In the genomic region with DNA sequence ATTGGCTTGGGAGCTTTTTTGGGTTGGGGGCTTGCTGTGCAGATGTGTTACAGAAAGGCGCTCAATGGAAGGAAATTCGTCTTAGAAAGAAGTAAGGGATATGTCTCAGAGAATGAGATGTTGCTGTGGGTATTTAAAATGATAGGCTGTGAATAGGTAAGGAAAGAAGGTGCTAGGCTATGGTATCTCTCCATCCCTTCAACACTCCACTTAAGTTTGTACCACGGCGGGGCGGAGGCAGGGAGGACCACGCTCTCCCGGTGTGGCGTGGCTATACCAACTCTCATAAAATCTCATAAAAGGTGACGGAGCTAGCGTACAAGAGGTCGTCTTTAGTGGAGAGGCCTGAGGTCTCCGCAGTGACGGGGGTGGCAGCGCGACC, we compare ENCODE assay signal across 8 cellular contexts. TPM values are rescaled to one million over a fixed set of nuclear protein-coding genes. Genes with fewer than 3 reads are reported as not detected.
DNase-seq lines count a peak whose midpoint lies in the region; ATAC-seq and TF ChIP-seq lines count a peak whose summit lies in the region.

No MANE protein-coding gene starts in this region.

- H3K27ac ChIP-seq in 22Rv1 (peak overlapping the region; percentile 61), brain microvascular endothelial cell (peak overlapping the region; percentile 51), aorta (ENCODE audit: low read depth in 1 of 2, low read length in 2 of 2) (peak overlapping the region in 1 of 2 donors; percentile 52)

- H3K36me3 Mint-ChIP-seq in memory B cell = peaks cover 8% of the 10 kb centered on the region

- peaks cover 3% of the 10 kb centered on the region for H3K27me3 Mint-ChIP-seq in memory B cell

- intact Hi-C loops in aorta (cut with DNase I) = loop anchor here in 1 of 2 donors (5.0 kb wide), 1 partner anchor 33 kb away; the partner anchor contains the start of gene ANGEL2

- H3K4me3 Mint-ChIP-seq in memory B cell = peak overlapping the region; percentile 96

- ATAC-seq in GM19025 (IDR thresholded peaks at IDR 0.05; ENCODE audit: low read depth, unreplicated experiment) (peak; percentile 28), HG03460 (IDR thresholded peaks at IDR 0.05; ENCODE audit: unreplicated experiment) (peak; percentile 29), memory B cell (ENCODE audit: low read depth) (peak; percentile 35), aorta (ENCODE audit: low FRiP score) (peak; percentile 70)

- no peak for DNase-seq in brain microvascular endothelial cell
- DNase-seq in memory B cell (ENCODE audit: low spot score in 2 of 2) = no peak
- DNase-seq in aorta = no peak
- DNase-seq in NCI-H524 treated with DMSO at 0.1 percent for 48 hours (lab: John Stamatoyannopoulos, UW) = no peak
- DNase-seq in C1 segment of cervical spinal cord (lab: John Stamatoyannopoulos, UW) = no peak

- peak overlapping the region; percentile 88 for H3K27ac Mint-ChIP-seq in memory B cell

- WGBS in aorta, 2 donors = 20 to 26% methylated on average over 15 of the region's 15 CpGs

- H3K9me3 ChIP-seq in aorta (ENCODE audit: control insufficient read depth, low read length) = no peaks in the 10 kb centered on the region

- no peaks in the 10 kb centered on the region for H3K36me3 ChIP-seq in brain microvascular endothelial cell (replicated peaks)
- H3K36me3 ChIP-seq in aorta (ENCODE audit: control insufficient read depth in 1 of 2, insufficient read depth in 2 of 2, low read length in 1 of 2) = no peaks in the 10 kb centered on the region

- H3K4me1 ChIP-seq in aorta (ENCODE audit: control insufficient read depth in 1 of 2, insufficient read depth in 2 of 2, low read length in 2 of 2) = no peaks in the 10 kb centered on the region

- in situ Hi-C loops in brain microvascular endothelial cell (cut with HindIII; ENCODE audit: low pct_ligation_motif_present, low sequenced_read_pairs) = no loop called here

- peaks cover 4% of the 10 kb centered on the region for H3K9me3 Mint-ChIP-seq in memory B cell

- H3K27me3 ChIP-seq in brain microvascular endothelial cell (replicated peaks) (no peaks in the 10 kb centered on the region), aorta (ENCODE audit: control insufficient read depth in 1 of 2, insufficient read depth in 2 of 2, low read length in 1 of 2) (no peaks in the 10 kb centered on the region)

- peak overlapping the region; percentile 95 for H3K4me3 ChIP-seq in brain microvascular endothelial cell (ENCODE audit: low read depth, low read length)
- peak overlapping the region; percentile 96 to 98 for H3K4me3 ChIP-seq in aorta (ENCODE audit: low read length in 2 of 2)

- peaks cover 15% of the 10 kb centered on the region for H3K4me1 Mint-ChIP-seq in memory B cell

- TF ChIP-seq CTCF in 22Rv1 (IDR thresholded peaks at IDR 0.05) = no peak
- TF ChIP-seq CTCF in brain microvascular endothelial cell (IDR thresholded peaks at IDR 0.05; ENCODE audit: low read depth, low read length, missing control alignments) = no peak

RNA-seq across cellular contexts. Expression of gene RPS6KC1, which starts 0.3 kb away (rescaled TPM):
- 10 to 100 TPM; 24.3 to 26.7 TPM for total RNA-seq in aorta
- polyA plus RNA-seq in aorta = 10 to 100 TPM in 1 of 2 donors, 1 to 10 TPM in 1; 7.4 to 10.3 TPM

RNA-seq across cellular contexts. Expression of gene ANGEL2, which starts 35.1 kb away (rescaled TPM):
- 10 to 100 TPM; 33.5 to 40.4 TPM for total RNA-seq in aorta
- 10 to 100 TPM; 10.6 to 24.7 TPM for polyA plus RNA-seq in aorta
